Comparison of ENCODE assay signal across 1 cellular context in the genomic region with DNA sequence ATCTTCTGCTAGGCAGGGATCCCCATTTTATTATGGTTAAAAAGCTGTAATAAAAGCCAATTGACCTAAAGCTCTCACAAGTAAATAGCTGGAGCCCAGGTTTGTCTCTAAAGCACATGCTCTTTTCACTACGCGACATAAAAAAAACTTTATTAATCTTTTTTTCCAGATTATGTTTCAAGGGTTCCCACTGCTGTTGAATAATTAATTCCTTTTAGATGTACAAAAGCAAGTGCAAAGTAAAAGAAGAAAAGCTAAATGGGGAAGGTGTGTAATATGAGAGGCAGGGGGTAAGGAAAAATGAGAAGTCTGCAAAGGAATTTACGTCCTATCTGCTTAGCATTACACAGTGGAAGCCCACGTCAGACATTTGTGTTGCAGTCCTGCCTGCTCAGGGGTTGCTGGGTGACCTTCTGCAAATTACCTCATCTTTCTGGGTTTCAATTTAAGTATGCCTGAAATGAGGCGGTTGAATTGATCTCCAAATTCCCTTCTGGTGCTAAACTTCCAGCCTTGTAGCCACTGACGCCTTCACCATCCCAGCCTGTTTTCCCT.
TF ChIP-seq lines count a peak whose summit lies in the region.

No MANE protein-coding gene starts in this region.

TF ChIP-seq in K562, 482 proteins besides CTCF, POLR2A, EP300 and RAD21 (continued from another document):
- TF ChIP-seq, protein P1, sequence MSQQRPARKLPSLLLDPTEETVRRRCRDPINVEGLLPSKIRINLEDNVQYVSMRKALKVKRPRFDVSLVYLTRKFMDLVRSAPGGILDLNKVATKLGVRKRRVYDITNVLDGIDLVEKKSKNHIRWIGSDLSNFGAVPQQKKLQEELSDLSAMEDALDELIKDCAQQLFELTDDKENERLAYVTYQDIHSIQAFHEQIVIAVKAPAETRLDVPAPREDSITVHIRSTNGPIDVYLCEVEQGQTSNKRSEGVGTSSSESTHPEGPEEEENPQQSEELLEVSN (IDR thresholded peaks at IDR 0.05; ENCODE audit: borderline replicate concordance in 1 of 2, extremely low read depth in 1 of 2, insufficient read depth in 1 of 2, insufficient read length in 1 of 2, low read depth in 1 of 2, low read length in 1 of 2, poor library complexity in 1 of 2, severe bottlenecking in 1 of 2) = no peak
- TF ChIP-seq SNIP1 (IDR thresholded peaks at IDR 0.05; ENCODE audit: low read depth) (no peak), CLOCK (CRISPR knock-in tag; IDR thresholded peaks at IDR 0.05; ENCODE audit: borderline replicate concordance) (no peak), TARDBP (IDR thresholded peaks at IDR 0.05) (no peak), MLLT1 (IDR thresholded peaks at IDR 0.05) (0 out of 4 replicates have a peak, but pooled peaks of 1 of the 2 experiments have one; percentile 69), NR2C2 (CRISPR knock-in tag; IDR thresholded peaks at IDR 0.05) (no peak), NR2C2 (tag; IDR thresholded peaks at IDR 0.05) (peak; percentile 37; the same call in 1 of the 2 replicates)
- TF ChIP-seq, protein P2, sequence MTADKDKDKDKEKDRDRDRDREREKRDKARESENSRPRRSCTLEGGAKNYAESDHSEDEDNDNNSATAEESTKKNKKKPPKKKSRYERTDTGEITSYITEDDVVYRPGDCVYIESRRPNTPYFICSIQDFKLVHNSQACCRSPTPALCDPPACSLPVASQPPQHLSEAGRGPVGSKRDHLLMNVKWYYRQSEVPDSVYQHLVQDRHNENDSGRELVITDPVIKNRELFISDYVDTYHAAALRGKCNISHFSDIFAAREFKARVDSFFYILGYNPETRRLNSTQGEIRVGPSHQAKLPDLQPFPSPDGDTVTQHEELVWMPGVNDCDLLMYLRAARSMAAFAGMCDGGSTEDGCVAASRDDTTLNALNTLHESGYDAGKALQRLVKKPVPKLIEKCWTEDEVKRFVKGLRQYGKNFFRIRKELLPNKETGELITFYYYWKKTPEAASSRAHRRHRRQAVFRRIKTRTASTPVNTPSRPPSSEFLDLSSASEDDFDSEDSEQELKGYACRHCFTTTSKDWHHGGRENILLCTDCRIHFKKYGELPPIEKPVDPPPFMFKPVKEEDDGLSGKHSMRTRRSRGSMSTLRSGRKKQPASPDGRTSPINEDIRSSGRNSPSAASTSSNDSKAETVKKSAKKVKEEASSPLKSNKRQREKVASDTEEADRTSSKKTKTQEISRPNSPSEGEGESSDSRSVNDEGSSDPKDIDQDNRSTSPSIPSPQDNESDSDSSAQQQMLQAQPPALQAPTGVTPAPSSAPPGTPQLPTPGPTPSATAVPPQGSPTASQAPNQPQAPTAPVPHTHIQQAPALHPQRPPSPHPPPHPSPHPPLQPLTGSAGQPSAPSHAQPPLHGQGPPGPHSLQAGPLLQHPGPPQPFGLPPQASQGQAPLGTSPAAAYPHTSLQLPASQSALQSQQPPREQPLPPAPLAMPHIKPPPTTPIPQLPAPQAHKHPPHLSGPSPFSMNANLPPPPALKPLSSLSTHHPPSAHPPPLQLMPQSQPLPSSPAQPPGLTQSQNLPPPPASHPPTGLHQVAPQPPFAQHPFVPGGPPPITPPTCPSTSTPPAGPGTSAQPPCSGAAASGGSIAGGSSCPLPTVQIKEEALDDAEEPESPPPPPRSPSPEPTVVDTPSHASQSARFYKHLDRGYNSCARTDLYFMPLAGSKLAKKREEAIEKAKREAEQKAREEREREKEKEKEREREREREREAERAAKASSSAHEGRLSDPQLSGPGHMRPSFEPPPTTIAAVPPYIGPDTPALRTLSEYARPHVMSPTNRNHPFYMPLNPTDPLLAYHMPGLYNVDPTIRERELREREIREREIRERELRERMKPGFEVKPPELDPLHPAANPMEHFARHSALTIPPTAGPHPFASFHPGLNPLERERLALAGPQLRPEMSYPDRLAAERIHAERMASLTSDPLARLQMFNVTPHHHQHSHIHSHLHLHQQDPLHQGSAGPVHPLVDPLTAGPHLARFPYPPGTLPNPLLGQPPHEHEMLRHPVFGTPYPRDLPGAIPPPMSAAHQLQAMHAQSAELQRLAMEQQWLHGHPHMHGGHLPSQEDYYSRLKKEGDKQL (CRISPR knock-in tag; IDR thresholded peaks at IDR 0.05; ENCODE audit: borderline replicate concordance) = 0 out of 2 replicates have a peak, but pooled peaks have one; percentile 0
